ENCODE assay signal across 18 cellular contexts in the genomic region with DNA sequence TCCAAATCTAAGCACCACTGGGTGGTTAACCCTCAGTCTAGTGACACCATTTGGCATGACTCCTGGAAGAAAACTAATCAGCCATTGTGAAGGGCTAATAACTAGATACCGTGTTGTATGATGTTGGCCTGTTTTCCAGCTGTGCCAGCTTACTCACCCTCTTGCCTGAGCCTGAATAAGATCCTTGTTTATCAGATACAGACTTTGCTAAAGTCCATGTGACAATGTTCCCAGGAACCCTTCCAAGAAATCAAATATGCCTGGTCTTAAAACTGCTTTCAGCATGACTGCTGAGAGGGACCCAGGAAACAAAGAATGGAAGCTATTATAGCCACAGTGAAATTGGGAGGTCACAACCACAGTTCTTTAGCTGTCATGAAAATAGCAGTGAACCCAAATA.
DNase-seq lines count a peak whose midpoint lies in the region; TF ChIP-seq lines count a peak whose summit lies in the region.
"Had no signal": no experiment of that assay in that cellular context is flagged by ENCODE, and none has a peak within 500 bp of the region (broad histone marks: within the 10 kb centered on the region; RNA-seq: fewer than 3 reads in every experiment).

No MANE protein-coding gene starts in this region.

- no peak for TF ChIP-seq CTCF in astrocyte of the cerebellum (IDR thresholded peaks at IDR 0.05; ENCODE audit: low read depth, low read length, missing control alignments)
- TF ChIP-seq CTCF in foreskin fibroblast (IDR thresholded peaks at IDR 0.05; ENCODE audit: low read depth, low read length): no peak

- DNase-seq in NCI-H1092 treated with DMSO at 0.1 percent for 48 hours (lab: John Stamatoyannopoulos, UW) (peak; percentile 15), NCI-H1092 (lab: John Stamatoyannopoulos, UW) (no peak), astrocyte of the cerebellum (ENCODE audit: low read depth) (peak; percentile 66), foreskin fibroblast (peak; percentile 77 to 85), stromal cell of bone marrow (ENCODE audit: low read depth) (peak; percentile 56), 8988T (no peak), MV-4-11 (lab: John Stamatoyannopoulos, UW) (no peak), cortex of kidney (lab: John Stamatoyannopoulos, UW) (no peak)
- DNase-seq: activated CD4-positive, alpha-beta T cell treated with anti-CD3 and anti-CD28 coated beads for 48 hours; activated T-cell treated with anti-CD3 and anti-CD28 coated beads, Interleukin-2, amount 50 U/mL, for 1 hour; kidney glomerular epithelial cell; mucosa of descending colon; NCI-H1436 treated with DMSO at 0.1 percent for 48 hours; NCI-H345; pancreas; stimulated activated naive CD4-positive, alpha-beta T cell; upper lobe of left lung had no signal

- in situ Hi-C loops in astrocyte of the cerebellum (cut with HindIII; ENCODE audit: low sequenced_read_pairs): no loop called here

- H3K4me3 ChIP-seq in astrocyte of the cerebellum (ENCODE audit: low read depth, low read length) (no peak overlapping the region), foreskin fibroblast (ENCODE audit: low read depth in 1 of 2, low read length in 2 of 2) (no peak overlapping the region)
- H3K4me3 ChIP-seq: mucosa of descending colon, pancreas, SJCRH30, upper lobe of left lung had no signal

Comparison
In these comparisons a context has a peak if more than half of its experiments do, and no peak if none do; other contexts are left out.
1. DNase-seq: peak in NCI-H1092 treated with DMSO at 0.1 percent for 48 hours (single experiment), astrocyte of the cerebellum (single experiment), foreskin fibroblast (2 of 2) and stromal cell of bone marrow (single experiment); none in NCI-H1092 (single experiment), 8988T (single experiment), MV-4-11 (single experiment) and cortex of kidney (single experiment).